Comparison of ENCODE assay signal across 13 cellular contexts in genomic region chr1:232057217-232057895, GRCh38.
"Had no signal": no experiment of that assay in that cellular context is flagged by ENCODE, and none has a peak within 500 bp of the region (broad histone marks: within the 10 kb centered on the region; RNA-seq: fewer than 3 reads in every experiment).

No MANE protein-coding gene starts in this region.

- H3K27me3 Mint-ChIP-seq: activated CD4-positive, alpha-beta T cell treated with anti-CD3 and anti-CD28 coated beads, Interleukin-2, amount 10 ng/mL, durations not matched to agents 7 days and 5 days had no signal

- H3K27ac Mint-ChIP-seq: activated CD4-positive, alpha-beta T cell treated with anti-CD3 and anti-CD28 coated beads, Interleukin-2, amount 10 ng/mL, durations not matched to agents 7 days and 5 days; activated naive CD8-positive, alpha-beta T cell treated with anti-CD3 and anti-CD28 coated beads, Interleukin-2, amount 10 ng/mL, durations not matched to agents 7 days and 5 days; activated T-helper 1 cell treated with anti-CD3 and anti-CD28 coated beads, Interleukin-12 subunit alpha, Interleukin-12 subunit beta, Interleukin-2, Interleukin-4 antibody, amounts not matched to agents 30 ng/mL and 10 ng/mL and 1 ng/mL, durations not matched to agents 14 hours and 24 hours and 36 hours; stimulated activated effector memory CD8-positive, alpha-beta T cell treated with anti-CD3 and anti-CD28 coated beads, Interleukin-12 subunit alpha, Interleukin-12 subunit beta, amount 100 ng/mL, for 72 hours had no signal

- H3K4me3 Mint-ChIP-seq: activated CD4-positive, alpha-beta T cell treated with anti-CD3 and anti-CD28 coated beads, Interleukin-2, amount 10 ng/mL, durations not matched to agents 7 days and 5 days; activated naive CD8-positive, alpha-beta T cell treated with anti-CD3 and anti-CD28 coated beads, Interleukin-2, amount 10 ng/mL, durations not matched to agents 7 days and 5 days; activated T-helper 1 cell treated with anti-CD3 and anti-CD28 coated beads, Interleukin-12 subunit alpha, Interleukin-12 subunit beta, Interleukin-2, Interleukin-4 antibody, amounts not matched to agents 30 ng/mL and 10 ng/mL and 1 ng/mL, durations not matched to agents 14 hours and 24 hours and 36 hours; brain; naive B cell; stimulated activated effector memory CD8-positive, alpha-beta T cell treated with anti-CD3 and anti-CD28 coated beads, Interleukin-12 subunit alpha, Interleukin-12 subunit beta, amount 100 ng/mL, for 72 hours had no signal

- DNase-seq: activated CD4-positive, alpha-beta T cell treated with anti-CD3 and anti-CD28 coated beads, Interleukin-2, amount 10 ng/mL, durations not matched to agents 7 days and 5 days; activated naive CD8-positive, alpha-beta T cell treated with anti-CD3 and anti-CD28 coated beads, Interleukin-2, amount 10 ng/mL, durations not matched to agents 7 days and 5 days; central memory CD4-positive, alpha-beta T cell; effector memory CD4-positive, alpha-beta T cell; gastrocnemius medialis; islet precursor cell; naive B cell; thyroid gland had no signal

- H3K4me1 Mint-ChIP-seq: activated CD4-positive, alpha-beta T cell treated with anti-CD3 and anti-CD28 coated beads, Interleukin-2, amount 10 ng/mL, durations not matched to agents 7 days and 5 days; activated naive CD8-positive, alpha-beta T cell treated with anti-CD3 and anti-CD28 coated beads, Interleukin-2, amount 10 ng/mL, durations not matched to agents 7 days and 5 days; naive B cell; stimulated activated effector memory CD8-positive, alpha-beta T cell treated with anti-CD3 and anti-CD28 coated beads, Interleukin-12 subunit alpha, Interleukin-12 subunit beta, amount 100 ng/mL, for 72 hours had no signal

- H2AFZ ChIP-seq: parathyroid adenoma had no signal

- H3K9me3 ChIP-seq: gastrocnemius medialis, neutrophil, thyroid gland had no signal

- H3K27me3 ChIP-seq: gastrocnemius medialis, neutrophil, thyroid gland had no signal

- H3K9ac ChIP-seq: parathyroid adenoma had no signal

- H3K4me1 ChIP-seq: gastrocnemius medialis, parathyroid adenoma had no signal

- H3K4me3 ChIP-seq: gastrocnemius medialis, thyroid gland had no signal

- H3K36me3 Mint-ChIP-seq: activated naive CD8-positive, alpha-beta T cell treated with anti-CD3 and anti-CD28 coated beads, Interleukin-2, amount 10 ng/mL, durations not matched to agents 7 days and 5 days; brain; naive B cell; stimulated activated effector memory CD8-positive, alpha-beta T cell treated with anti-CD3 and anti-CD28 coated beads, Interleukin-12 subunit alpha, Interleukin-12 subunit beta, amount 100 ng/mL, for 72 hours had no signal

- H3K27ac ChIP-seq: gastrocnemius medialis, neutrophil, parathyroid adenoma, thyroid gland had no signal

- H3K9me3 Mint-ChIP-seq: activated CD4-positive, alpha-beta T cell treated with anti-CD3 and anti-CD28 coated beads, Interleukin-2, amount 10 ng/mL, durations not matched to agents 7 days and 5 days; activated naive CD8-positive, alpha-beta T cell treated with anti-CD3 and anti-CD28 coated beads, Interleukin-2, amount 10 ng/mL, durations not matched to agents 7 days and 5 days; activated T-helper 1 cell treated with anti-CD3 and anti-CD28 coated beads, Interleukin-12 subunit alpha, Interleukin-12 subunit beta, Interleukin-2, Interleukin-4 antibody, amounts not matched to agents 30 ng/mL and 10 ng/mL and 1 ng/mL, durations not matched to agents 14 hours and 24 hours and 36 hours; stimulated activated effector memory CD8-positive, alpha-beta T cell treated with anti-CD3 and anti-CD28 coated beads, Interleukin-12 subunit alpha, Interleukin-12 subunit beta, amount 100 ng/mL, for 72 hours had no signal

- H3K79me2 ChIP-seq: parathyroid adenoma had no signal

- H3K36me3 ChIP-seq: gastrocnemius medialis, neutrophil, thyroid gland had no signal
